14 cellular contexts compared by ENCODE assay signal in the genomic region with DNA sequence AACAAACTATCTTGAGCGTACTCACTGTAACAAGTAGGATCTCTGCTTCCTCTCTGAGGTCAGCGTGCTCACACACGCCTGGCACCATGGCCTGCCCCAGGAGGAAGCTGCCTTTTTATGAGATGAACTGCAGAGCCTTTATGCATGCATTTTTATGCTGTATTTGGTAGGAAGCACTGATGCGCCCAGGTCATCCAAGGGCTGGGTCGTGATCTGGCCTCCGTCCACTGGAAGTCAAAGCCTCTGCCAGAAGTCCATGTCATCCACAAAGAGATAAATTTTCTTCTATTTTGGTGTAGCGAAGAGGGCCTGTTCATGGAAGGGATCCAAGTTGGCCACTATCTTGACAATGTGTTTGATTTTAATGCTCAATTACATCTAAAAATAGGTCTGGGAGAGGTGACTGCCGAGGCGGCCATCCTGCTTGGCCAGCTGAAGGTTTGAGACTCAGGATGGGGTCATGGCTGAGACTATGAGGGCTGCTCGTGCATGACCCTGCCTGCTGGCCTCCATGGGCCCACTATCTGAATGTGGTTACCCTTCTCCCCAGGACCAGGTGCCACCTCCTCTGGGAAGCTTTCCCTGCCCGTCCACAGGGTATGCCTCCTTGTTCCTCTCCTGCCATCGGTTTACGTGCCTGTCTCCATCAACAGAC. TPM values are rescaled to one million over a fixed set of nuclear protein-coding genes. Genes with fewer than 3 reads are reported as not detected.
DNase-seq lines count a peak whose midpoint lies in the region; ATAC-seq and TF ChIP-seq lines count a peak whose summit lies in the region.
"Had no signal": no experiment of that assay in that cellular context is flagged by ENCODE, and none has a peak within 500 bp of the region (broad histone marks: within the 10 kb centered on the region; RNA-seq: fewer than 3 reads in every experiment).

No MANE protein-coding gene starts in this region.

- H3K9me3 Mint-ChIP-seq in osteocyte (ENCODE audit: unreplicated experiment) = peaks cover 6% of the 10 kb centered on the region
- H3K9me3 Mint-ChIP-seq in activated T-cell treated with anti-CD3 and anti-CD28 coated beads, Interleukin-2, amount 50 U/mL, for 4 hours = no peaks in the 10 kb centered on the region
- H3K9me3 Mint-ChIP-seq: type B pancreatic cell had no signal

- ATAC-seq in foreskin keratinocyte (no peak), HG02884 (IDR thresholded peaks at IDR 0.05; ENCODE audit: unreplicated experiment) (no peak)
- no peak for ATAC-seq in activated T-cell treated with anti-CD3 and anti-CD28 coated beads, Interleukin-2, amount 50 U/mL, for 4 hours

- peaks cover 3% of the 10 kb centered on the region for H3K27me3 Mint-ChIP-seq in osteocyte (ENCODE audit: unreplicated experiment)
- peaks cover 5% of the 10 kb centered on the region for H3K27me3 Mint-ChIP-seq in activated T-cell treated with anti-CD3 and anti-CD28 coated beads, Interleukin-2, amount 50 U/mL, for 4 hours (ENCODE audit: low read depth)
- H3K27me3 Mint-ChIP-seq: type B pancreatic cell had no signal

- TF ChIP-seq CTCF in foreskin keratinocyte (conservative IDR thresholded peaks at IDR 0.05) (no peak), osteocyte (IDR thresholded peaks at IDR 0.05) (no peak)

- no peaks in the 10 kb centered on the region for H3K27me3 ChIP-seq in foreskin keratinocyte

- no peak overlapping the region for H3K27ac Mint-ChIP-seq in osteocyte (ENCODE audit: unreplicated experiment)
- H3K27ac Mint-ChIP-seq: immature natural killer cell, type B pancreatic cell had no signal

- H3K4me3 Mint-ChIP-seq in osteocyte (ENCODE audit: unreplicated experiment) = no peak overlapping the region
- no peak overlapping the region for H3K4me3 Mint-ChIP-seq in activated T-cell treated with anti-CD3 and anti-CD28 coated beads, Interleukin-2, amount 50 U/mL, for 4 hours
- H3K4me3 Mint-ChIP-seq: immature natural killer cell, type B pancreatic cell had no signal

- peak; percentile 28 for DNase-seq in CD1c-positive myeloid dendritic cell (ENCODE audit: extremely low spot score)
- DNase-seq in NOMO-1 treated with DMSO at 0.1 percent for 48 hours (lab: John Stamatoyannopoulos, UW; ENCODE audit: unreplicated experiment) = peak; percentile 41
- peak; percentile 22 to 41 for DNase-seq in foreskin keratinocyte
- DNase-seq in osteocyte (ENCODE audit: extremely low spot score, unreplicated experiment) = peak; percentile 74
- no peak for DNase-seq in activated T-cell treated with anti-CD3 and anti-CD28 coated beads, Interleukin-2, amount 50 U/mL, for 4 hours
- no peak for DNase-seq in hypothalamus (lab: John Stamatoyannopoulos, UW)
- DNase-seq in NCI-H1930 (lab: John Stamatoyannopoulos, UW) = no peak
- DNase-seq: immature natural killer cell, MM.1S, NCI-H82, T-helper 2 cell had no signal

- no peak overlapping the region for H3K27ac ChIP-seq in foreskin keratinocyte
- H3K27ac ChIP-seq: epithelial cell of prostate had no signal

- no peaks in the 10 kb centered on the region for H3K36me3 Mint-ChIP-seq in osteocyte (ENCODE audit: unreplicated experiment)
- H3K36me3 Mint-ChIP-seq in activated T-cell treated with anti-CD3 and anti-CD28 coated beads, Interleukin-2, amount 50 U/mL, for 4 hours (ENCODE audit: insufficient read depth) = no peaks in the 10 kb centered on the region
- H3K36me3 Mint-ChIP-seq: immature natural killer cell, type B pancreatic cell had no signal

- peaks cover 17% of the 10 kb centered on the region for H3K4me1 Mint-ChIP-seq in osteocyte (ENCODE audit: unreplicated experiment)
- no peaks in the 10 kb centered on the region for H3K4me1 Mint-ChIP-seq in activated T-cell treated with anti-CD3 and anti-CD28 coated beads, Interleukin-2, amount 50 U/mL, for 4 hours (ENCODE audit: low read depth)
- H3K4me1 Mint-ChIP-seq: immature natural killer cell had no signal

- H3K4me1 ChIP-seq in foreskin keratinocyte = peaks cover 18% of the 10 kb centered on the region

RNA-seq across cellular contexts. Expression of a gene that starts 50.3 kb away (rescaled TPM):
- total RNA-seq in foreskin keratinocyte (not detected in 2 replicates), osteocyte (0.16 and 0.37 TPM in 2 replicates)
- polyA plus RNA-seq in foreskin keratinocyte = not detected in 2 replicates
- not detected for total RNA-seq in activated T-cell treated with anti-CD3 and anti-CD28 coated beads, Interleukin-2, amount 50 U/mL, for 4 hours
- polyA plus RNA-seq: immature natural killer cell had no signal

Comparison
In these comparisons a context has a peak if more than half of its experiments do, and no peak if none do; other contexts are left out.
1. DNase-seq: peak in CD1c-positive myeloid dendritic cell (single experiment), NOMO-1 treated with DMSO at 0.1 percent for 48 hours (single experiment), foreskin keratinocyte (2 of 2) and osteocyte (single experiment); none in activated T-cell treated with anti-CD3 and anti-CD28 coated beads, Interleukin-2, amount 50 U/mL, for 4 hours (single experiment), hypothalamus (0 of 51) and NCI-H1930 (0 of 2).